Comparison of ENCODE assay signal across 17 cellular contexts in genomic region chr4:36716874-36717273, GRCh38.
"Had no signal": no experiment of that assay in that cellular context is flagged by ENCODE, and none has a peak within 500 bp of the region (broad histone marks: within the 10 kb centered on the region; RNA-seq: fewer than 3 reads in every experiment).

No MANE protein-coding gene starts in this region.

- DNase-seq: activated B cell treated with CpG ODN at 0.5 μM for 24 hours; activated CD4-positive, alpha-beta T cell treated with anti-CD3 and anti-CD28 coated beads for 48 hours; activated CD8-positive, alpha-beta T cell treated with anti-CD3 and anti-CD28 coated beads for 36 hours; activated effector memory CD4-positive, alpha-beta T cell treated with Interleukin-2 at 50 U/mL for 16 hours; activated naive CD4-positive, alpha-beta T cell treated with anti-CD3 and anti-CD28 coated beads, Interleukin-2, amount 50 U/mL, for 16 hours; activated T-cell treated with anti-CD3 and anti-CD28 coated beads, Interleukin-2, amount 50 U/mL, for 4 hours; caudate nucleus; colonic mucosa; kidney glomerular epithelial cell; left ventricle myocardium superior; mesenchymal stem cell; natural killer cell; stimulated activated CD4-positive, alpha-beta T cell treated with anti-CD3 and anti-CD28 coated beads, Interleukin-2, amount 100 ng/mL, for 48 hours; thyroid gland; uterus had no signal

- H3K4me3 ChIP-seq: colonic mucosa, esophagus muscularis mucosa, hepatocyte, thyroid gland, uterus had no signal
